15 cellular contexts compared by ENCODE assay signal in genomic region chr6:69812746-69813427, GRCh38. TPM values are rescaled to one million over a fixed set of nuclear protein-coding genes. Genes with fewer than 3 reads are reported as not detected.
A peak's percentile ranks its signal among the peaks of the same experiment; 100 is the strongest.
DNase-seq lines count a peak whose midpoint lies in the region; TF ChIP-seq lines count a peak whose summit lies in the region.
"Had no signal": no experiment of that assay in that cellular context is flagged by ENCODE, and none has a peak within 500 bp of the region (broad histone marks: within the 10 kb centered on the region; RNA-seq: fewer than 3 reads in every experiment).

No MANE protein-coding gene starts in this region.

- H3K4me1 ChIP-seq in smooth muscle cell (ENCODE audit: low read depth) (peaks cover 8% of the 10 kb centered on the region), vagina (no peaks in the 10 kb centered on the region)
- H3K4me1 ChIP-seq: thyroid gland had no signal

- H3F3A ChIP-seq in smooth muscle cell (ENCODE audit: low read depth): no peaks in the 10 kb centered on the region

- no peaks in the 10 kb centered on the region for H4K20me1 ChIP-seq in smooth muscle cell (ENCODE audit: low read depth)

- H3K27me3 ChIP-seq in smooth muscle cell (ENCODE audit: low read depth): no peaks in the 10 kb centered on the region
- H3K27me3 ChIP-seq in vagina: no peaks in the 10 kb centered on the region
- H3K27me3 ChIP-seq: thyroid gland had no signal

- peaks cover 45% of the 10 kb centered on the region for H3K4me1 Mint-ChIP-seq in activated CD4-positive, alpha-beta T cell treated with anti-CD3 and anti-CD28 coated beads, Interleukin-2, amount 10 ng/mL, durations not matched to agents 24 days and 14 days
- H3K4me1 Mint-ChIP-seq in IgD-negative memory B cell (peaks cover 45 to 68% (median 66%) of the 10 kb centered on the region in 3 donors), osteocyte (ENCODE audit: unreplicated experiment) (peaks cover 6% of the 10 kb centered on the region)
- H3K4me1 Mint-ChIP-seq in activated naive CD8-positive, alpha-beta T cell treated with anti-CD3 and anti-CD28 coated beads for 36 hours: peaks cover 46% of the 10 kb centered on the region

- 69% methylated on average over 4 of the region's 4 CpGs for WGBS in smooth muscle cell (ENCODE audit: low lambda C conversion rate)

- no peaks in the 10 kb centered on the region for H3K27me3 Mint-ChIP-seq in activated CD4-positive, alpha-beta T cell treated with anti-CD3 and anti-CD28 coated beads, Interleukin-2, amount 10 ng/mL, durations not matched to agents 24 days and 14 days
- peaks cover 2% of the 10 kb centered on the region for H3K27me3 Mint-ChIP-seq in IgD-negative memory B cell
- H3K27me3 Mint-ChIP-seq in activated naive CD8-positive, alpha-beta T cell treated with anti-CD3 and anti-CD28 coated beads for 36 hours: no peaks in the 10 kb centered on the region
- peaks cover 5% of the 10 kb centered on the region for H3K27me3 Mint-ChIP-seq in osteocyte (ENCODE audit: unreplicated experiment)

- H3K9me3 ChIP-seq in smooth muscle cell (replicated peaks; ENCODE audit: low read depth) (no peaks in the 10 kb centered on the region), vagina (no peaks in the 10 kb centered on the region)
- H3K9me3 ChIP-seq: heart right ventricle, SK-N-SH, thyroid gland had no signal

- no peak for TF ChIP-seq POLR2A in vagina (IDR thresholded peaks at IDR 0.05)

- no peak overlapping the region for H3K9ac ChIP-seq in smooth muscle cell (ENCODE audit: low read depth)
- H3K9ac ChIP-seq: KMS-11, SK-N-SH had no signal

- no peak for DNase-seq in activated CD4-positive, alpha-beta T cell treated with anti-CD3 and anti-CD28 coated beads, Interleukin-2, amount 10 ng/mL, durations not matched to agents 24 days and 14 days
- no peak for DNase-seq in activated CD4-positive, alpha-beta T cell treated with anti-CD3 and anti-CD28 coated beads, Interleukin-2, amount 50 U/mL, for 1 hour
- no peak for DNase-seq in activated naive CD8-positive, alpha-beta T cell treated with anti-CD3 and anti-CD28 coated beads for 36 hours
- no peak for DNase-seq in smooth muscle cell (lab: John Stamatoyannopoulos, UW; ENCODE audit: unreplicated experiment)
- no peak for DNase-seq in vagina (ENCODE audit: extremely low spot score in 2 of 2)
- DNase-seq in osteocyte (ENCODE audit: extremely low spot score, unreplicated experiment): no peak
- no peak for DNase-seq in middle frontal gyrus (ENCODE audit: extremely low spot score, low spot score)
- DNase-seq: heart right ventricle, left colon, SK-N-SH, small intestine, thyroid gland had no signal

- H2AFZ ChIP-seq in smooth muscle cell (ENCODE audit: low read depth): peak overlapping the region; percentile 59

- H3K4me2 ChIP-seq in smooth muscle cell: no peak overlapping the region
- H3K4me2 ChIP-seq: KMS-11, SK-N-SH had no signal

- no peak overlapping the region for H3K27ac ChIP-seq in smooth muscle cell (ENCODE audit: low read depth)
- no peak overlapping the region for H3K27ac ChIP-seq in vagina
- H3K27ac ChIP-seq: KMS-11, thyroid gland had no signal

- no peak overlapping the region for H3K4me3 ChIP-seq in smooth muscle cell
- no peak overlapping the region for H3K4me3 ChIP-seq in vagina
- H3K4me3 ChIP-seq: heart right ventricle, thyroid gland had no signal

- H3K36me3 Mint-ChIP-seq in activated CD4-positive, alpha-beta T cell treated with anti-CD3 and anti-CD28 coated beads, Interleukin-2, amount 10 ng/mL, durations not matched to agents 24 days and 14 days (ENCODE audit: low read depth): peaks cover 5% of the 10 kb centered on the region
- H3K36me3 Mint-ChIP-seq in IgD-negative memory B cell (peaks cover 6% of the 10 kb centered on the region), osteocyte (ENCODE audit: unreplicated experiment) (no peaks in the 10 kb centered on the region)
- H3K36me3 Mint-ChIP-seq in activated naive CD8-positive, alpha-beta T cell treated with anti-CD3 and anti-CD28 coated beads for 36 hours: peaks cover 2% of the 10 kb centered on the region

- peak overlapping the region; percentile 27 for H3K27ac Mint-ChIP-seq in activated CD4-positive, alpha-beta T cell treated with anti-CD3 and anti-CD28 coated beads, Interleukin-2, amount 10 ng/mL, durations not matched to agents 24 days and 14 days
- H3K27ac Mint-ChIP-seq in IgD-negative memory B cell (peak overlapping the region; percentile 80 to 96 (median 92)), osteocyte (ENCODE audit: unreplicated experiment) (no peak overlapping the region)
- H3K27ac Mint-ChIP-seq in activated naive CD8-positive, alpha-beta T cell treated with anti-CD3 and anti-CD28 coated beads for 36 hours: peak overlapping the region; percentile 86

- H3K4me3 Mint-ChIP-seq in activated CD4-positive, alpha-beta T cell treated with anti-CD3 and anti-CD28 coated beads, Interleukin-2, amount 10 ng/mL, durations not matched to agents 24 days and 14 days: peak overlapping the region; percentile 51
- peak overlapping the region in 3 of 4 donors; percentile 78 to 81 (median 81) for H3K4me3 Mint-ChIP-seq in IgD-negative memory B cell
- peak overlapping the region; percentile 5 for H3K4me3 Mint-ChIP-seq in activated naive CD8-positive, alpha-beta T cell treated with anti-CD3 and anti-CD28 coated beads for 36 hours
- no peak overlapping the region for H3K4me3 Mint-ChIP-seq in osteocyte (ENCODE audit: unreplicated experiment)
- H3K4me3 Mint-ChIP-seq: neural crest cell had no signal

- TF ChIP-seq CTCF in smooth muscle cell (IDR thresholded peaks at IDR 0.05; ENCODE audit: borderline replicate concordance, insufficient read depth, poor library complexity, severe bottlenecking): no peak
- no peak for TF ChIP-seq CTCF in vagina (IDR thresholded peaks at IDR 0.05)
- TF ChIP-seq CTCF in osteocyte (IDR thresholded peaks at IDR 0.05): no peak

- intact Hi-C loops in activated CD4-positive, alpha-beta T cell treated with anti-CD3 and anti-CD28 coated beads, Interleukin-2, amount 10 ng/mL, durations not matched to agents 24 days and 14 days (cut with micrococcal nuclease): no loop called here
- intact Hi-C loops in vagina (cut with DNase I): no loop called here

- H3K36me3 ChIP-seq in smooth muscle cell (ENCODE audit: low read depth) (no peaks in the 10 kb centered on the region), vagina (no peaks in the 10 kb centered on the region)
- H3K36me3 ChIP-seq: heart right ventricle, thyroid gland had no signal

- H3K9me3 Mint-ChIP-seq in activated CD4-positive, alpha-beta T cell treated with anti-CD3 and anti-CD28 coated beads, Interleukin-2, amount 10 ng/mL, durations not matched to agents 24 days and 14 days: peaks cover 9% of the 10 kb centered on the region
- H3K9me3 Mint-ChIP-seq in IgD-negative memory B cell (no peaks in the 10 kb centered on the region), osteocyte (ENCODE audit: unreplicated experiment) (no peaks in the 10 kb centered on the region)
- no peaks in the 10 kb centered on the region for H3K9me3 Mint-ChIP-seq in activated naive CD8-positive, alpha-beta T cell treated with anti-CD3 and anti-CD28 coated beads for 36 hours

- no peaks in the 10 kb centered on the region for H3K79me2 ChIP-seq in smooth muscle cell (ENCODE audit: low read depth)

RNA-seq across cellular contexts. Expression of gene LMBRD1, which starts 16.1 kb away (rescaled TPM):
- total RNA-seq in activated CD4-positive, alpha-beta T cell treated with anti-CD3 and anti-CD28 coated beads, Interleukin-2, amount 10 ng/mL, durations not matched to agents 24 days and 14 days: 13.0 and 13.5 TPM in 2 replicates
- 78.1 TPM for polyA plus RNA-seq in IgD-negative memory B cell
- 10 to 100 TPM; 15.2 TPM for total RNA-seq in activated naive CD8-positive, alpha-beta T cell treated with anti-CD3 and anti-CD28 coated beads for 36 hours
- 72.4 and 78.5 TPM in 2 replicates for total RNA-seq in smooth muscle cell
- 22.3 and 33.4 TPM in 2 replicates for polyA plus RNA-seq in smooth muscle cell
- 36.6 TPM for total RNA-seq in vagina
- total RNA-seq in osteocyte: 40.7 and 41.4 TPM in 2 replicates

RNA-seq across cellular contexts. Expression of gene COL19A1, which starts 53.5 kb away (rescaled TPM):
- total RNA-seq in activated CD4-positive, alpha-beta T cell treated with anti-CD3 and anti-CD28 coated beads, Interleukin-2, amount 10 ng/mL, durations not matched to agents 24 days and 14 days: not detected in 2 replicates
- polyA plus RNA-seq in IgD-negative memory B cell (5.3 TPM), smooth muscle cell (0.55 and 0.79 TPM in 2 replicates)
- under 1 TPM; 0.36 to 0.47 TPM for total RNA-seq in activated naive CD8-positive, alpha-beta T cell treated with anti-CD3 and anti-CD28 coated beads for 36 hours
- total RNA-seq in smooth muscle cell (1.6 and 1.8 TPM in 2 replicates), vagina (0.49 TPM), osteocyte (not detected in 2 replicates)
- total RNA-seq: thyroid gland had no signal
